1 cellular context compared by ENCODE assay signal in the genomic region with DNA sequence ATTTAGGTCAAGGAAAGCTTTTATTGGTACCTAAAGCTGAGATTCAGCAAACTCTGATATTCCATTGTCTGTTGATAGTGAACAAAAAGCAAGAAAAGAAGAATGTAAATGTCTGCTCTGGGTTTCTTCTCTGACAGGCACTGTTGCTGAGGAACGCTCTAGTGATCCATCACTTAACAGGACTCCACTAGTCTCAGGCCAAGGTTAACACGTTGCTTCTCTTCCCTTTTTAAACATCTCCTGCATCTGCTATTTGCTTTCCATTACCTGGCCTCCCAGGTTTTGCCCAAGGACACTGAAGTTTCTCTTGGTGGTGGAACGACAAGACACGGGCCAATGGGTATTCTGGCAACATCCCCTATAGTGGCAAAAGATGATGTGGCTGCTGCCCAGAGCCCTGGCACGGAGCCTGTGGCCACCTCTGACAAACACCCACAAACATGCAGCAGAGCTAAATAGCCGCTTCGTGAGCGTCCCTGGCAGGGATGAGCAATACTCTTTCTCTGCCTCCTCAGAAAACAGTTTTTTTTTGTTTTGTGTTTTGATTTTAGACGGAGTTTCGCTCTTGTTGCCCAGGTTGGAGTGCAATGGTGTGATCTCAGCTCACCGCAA.
TF ChIP-seq lines count a peak whose summit lies in the region.

No MANE protein-coding gene starts in this region.

TF ChIP-seq in SK-N-SH, 30 proteins besides CTCF, POLR2A, EP300 and RAD21 (continued from another document):
- TF ChIP-seq RCOR1 (IDR thresholded peaks at IDR 0.05; ENCODE audit: low read length): no peak
- TF ChIP-seq FOXJ3 (CRISPR knock-in tag; IDR thresholded peaks at IDR 0.05): no peak
TF ChIP-seq in SK-N-SH: peak in this region for 3.
